16 cellular contexts compared by ENCODE assay signal in the genomic region with DNA sequence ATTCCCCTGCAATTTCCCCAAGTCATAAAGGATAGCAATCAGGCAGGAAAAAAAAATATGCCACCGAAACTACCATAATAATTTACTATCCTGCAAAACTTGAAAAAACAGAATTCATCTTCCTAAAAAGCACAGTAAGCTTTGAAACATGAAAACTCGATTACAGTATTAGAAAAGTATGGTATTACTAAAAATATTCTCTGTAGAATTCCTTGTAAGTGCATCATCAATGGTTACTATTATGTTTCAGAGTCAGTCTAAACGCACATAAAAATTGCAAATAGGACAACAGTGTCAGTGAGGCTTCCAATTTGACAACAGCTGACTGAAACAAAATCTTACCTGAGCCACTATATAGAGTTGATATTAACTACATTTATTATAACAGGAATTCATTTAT. TPM values are rescaled to one million over a fixed set of nuclear protein-coding genes. Genes with fewer than 3 reads are reported as not detected.
DNase-seq lines count a peak whose midpoint lies in the region; ATAC-seq, FAIRE-seq and TF ChIP-seq lines count a peak whose summit lies in the region.
"Had no signal": no experiment of that assay in that cellular context is flagged by ENCODE, and none has a peak within 500 bp of the region (broad histone marks: within the 10 kb centered on the region; RNA-seq: fewer than 3 reads in every experiment).

No MANE protein-coding gene starts in this region.

- no peak for TF ChIP-seq POLR2A in GM12892 (IDR thresholded peaks at IDR 0.05; ENCODE audit: low read depth, low read length)

- peaks cover 16% of the 10 kb centered on the region for H3K4me1 ChIP-seq in adipocyte (ENCODE audit: control insufficient read depth, insufficient read depth, low read length)
- no peaks in the 10 kb centered on the region for H3K4me1 ChIP-seq in BE2C

- no peaks in the 10 kb centered on the region for H3K27me3 Mint-ChIP-seq in activated T-cell treated with anti-CD3 and anti-CD28 coated beads, Interleukin-2, amount 50 U/mL, for 24 hours
- H3K27me3 Mint-ChIP-seq in activated T-cell treated with anti-CD3 and anti-CD28 coated beads, Interleukin-2, amount 50 U/mL, for 4 hours (ENCODE audit: low read depth) = no peaks in the 10 kb centered on the region
- peaks cover 1 to 7% (median 2%) of the 10 kb centered on the region in 3 donors for H3K27me3 Mint-ChIP-seq in immature natural killer cell (ENCODE audit: low read depth in 3 of 3)
- no peaks in the 10 kb centered on the region for H3K27me3 Mint-ChIP-seq in stimulated activated naive B cell treated with anti-CD40 and anti-IgM and Interleukin-4, amounts not matched to agents 10 μg/mL and 1 μg/mL and 100 μg/mL, for 72 hours
- H3K27me3 Mint-ChIP-seq: stimulated activated naive CD8-positive, alpha-beta T cell treated with anti-CD3 and anti-CD28 coated beads, Interleukin-15, Interleukin-2, amounts not matched to agents 100 ng/mL and 50 ng/mL, for 24 hours had no signal

- H3K36me3 Mint-ChIP-seq in activated T-cell treated with anti-CD3 and anti-CD28 coated beads, Interleukin-2, amount 50 U/mL, for 24 hours (ENCODE audit: low read depth) = peaks cover 54% of the 10 kb centered on the region
- H3K36me3 Mint-ChIP-seq in activated T-cell treated with anti-CD3 and anti-CD28 coated beads, Interleukin-2, amount 50 U/mL, for 4 hours (ENCODE audit: insufficient read depth) = peaks cover 9% of the 10 kb centered on the region
- no peaks in the 10 kb centered on the region for H3K36me3 Mint-ChIP-seq in immature natural killer cell
- H3K36me3 Mint-ChIP-seq in stimulated activated naive B cell treated with anti-CD40 and anti-IgM and Interleukin-4, amounts not matched to agents 10 μg/mL and 1 μg/mL and 100 μg/mL, for 72 hours = peaks cover 26 to 67% of the 10 kb centered on the region in 2 donors

- peaks cover 15% of the 10 kb centered on the region for H3K9me3 Mint-ChIP-seq in activated T-cell treated with anti-CD3 and anti-CD28 coated beads, Interleukin-2, amount 50 U/mL, for 24 hours
- H3K9me3 Mint-ChIP-seq in activated T-cell treated with anti-CD3 and anti-CD28 coated beads, Interleukin-2, amount 50 U/mL, for 4 hours = peaks cover 4% of the 10 kb centered on the region
- no peaks in the 10 kb centered on the region for H3K9me3 Mint-ChIP-seq in immature natural killer cell
- H3K9me3 Mint-ChIP-seq in stimulated activated naive B cell treated with anti-CD40 and anti-IgM and Interleukin-4, amounts not matched to agents 10 μg/mL and 1 μg/mL and 100 μg/mL, for 72 hours = no peaks in the 10 kb centered on the region

- no peak overlapping the region for H3K4me3 Mint-ChIP-seq in activated T-cell treated with anti-CD3 and anti-CD28 coated beads, Interleukin-2, amount 50 U/mL, for 24 hours
- no peak overlapping the region for H3K4me3 Mint-ChIP-seq in activated T-cell treated with anti-CD3 and anti-CD28 coated beads, Interleukin-2, amount 50 U/mL, for 4 hours
- H3K4me3 Mint-ChIP-seq in immature natural killer cell = peak overlapping the region; percentile 65 to 83 (median 71)
- peak overlapping the region; percentile 7 to 31 for H3K4me3 Mint-ChIP-seq in stimulated activated naive B cell treated with anti-CD40 and anti-IgM and Interleukin-4, amounts not matched to agents 10 μg/mL and 1 μg/mL and 100 μg/mL, for 72 hours
- H3K4me3 Mint-ChIP-seq: stimulated activated naive CD8-positive, alpha-beta T cell treated with anti-CD3 and anti-CD28 coated beads, Interleukin-15, Interleukin-2, amounts not matched to agents 100 ng/mL and 50 ng/mL, for 24 hours had no signal

- H3K4me3 ChIP-seq in adipocyte (ENCODE audit: low read length) (no peak overlapping the region), BE2C (ENCODE audit: low read depth, low read length) (no peak overlapping the region)
- H3K4me3 ChIP-seq: body of pancreas, mucosa of descending colon, spleen had no signal

- peak overlapping the region; percentile 38 for H3K27ac Mint-ChIP-seq in activated T-cell treated with anti-CD3 and anti-CD28 coated beads, Interleukin-2, amount 50 U/mL, for 24 hours
- peak overlapping the region in 5 of 6 donors; percentile 48 to 80 (median 63) for H3K27ac Mint-ChIP-seq in immature natural killer cell
- peak overlapping the region; percentile 90 for H3K27ac Mint-ChIP-seq in stimulated activated naive B cell treated with anti-CD40 and anti-IgM and Interleukin-4, amounts not matched to agents 10 μg/mL and 1 μg/mL and 100 μg/mL, for 72 hours
- H3K27ac Mint-ChIP-seq: stimulated activated naive CD8-positive, alpha-beta T cell treated with anti-CD3 and anti-CD28 coated beads, Interleukin-15, Interleukin-2, amounts not matched to agents 100 ng/mL and 50 ng/mL, for 24 hours had no signal

- TF ChIP-seq CTCF in BE2C (IDR thresholded peaks at IDR 0.05; ENCODE audit: low read depth, low read length) = no peak

- H3K9me3 ChIP-seq in adipocyte (ENCODE audit: control insufficient read depth, low read length) = no peaks in the 10 kb centered on the region
- H3K9me3 ChIP-seq in BE2C = no peaks in the 10 kb centered on the region
- H3K9me3 ChIP-seq: body of pancreas, mucosa of descending colon had no signal

- ATAC-seq in activated T-cell treated with anti-CD3 and anti-CD28 coated beads, Interleukin-2, amount 50 U/mL, for 4 hours = no peak
- no peak for ATAC-seq in stimulated activated naive B cell treated with anti-CD40 and anti-IgM and Interleukin-4, amounts not matched to agents 10 μg/mL and 1 μg/mL and 100 μg/mL, for 72 hours (replicated peaks)
- ATAC-seq: body of pancreas, mucosa of descending colon had no signal

- no peak for DNase-seq in activated T-cell treated with anti-CD3 and anti-CD28 coated beads, Interleukin-2, amount 50 U/mL, for 24 hours
- DNase-seq in activated T-cell treated with anti-CD3 and anti-CD28 coated beads, Interleukin-2, amount 50 U/mL, for 4 hours = no peak
- DNase-seq in adipocyte (ENCODE audit: low read depth) (peak; percentile 54), immature natural killer cell (no peak), GM12892 (ENCODE audit: insufficient read length) (no peak), BE2C (no peak), mesenteric fat pad (ENCODE audit: low spot score) (no peak)
- DNase-seq in stimulated activated naive B cell treated with anti-CD40 and anti-IgM and Interleukin-4, amounts not matched to agents 10 μg/mL and 1 μg/mL and 100 μg/mL, for 72 hours = no peak
- DNase-seq: body of pancreas, hippocampal formation, left cardiac atrium, mucosa of descending colon, NCI-H748 treated with DMSO at 0.1 percent for 48 hours, spleen, SW 1271 had no signal

- FAIRE-seq in GM12892 (lab: Jason Lieb, UNC) = no peak

- no peak overlapping the region for H3K9ac ChIP-seq in adipocyte (ENCODE audit: low read length)

- H3K36me3 ChIP-seq in adipocyte (ENCODE audit: control insufficient read depth, insufficient read depth, low read length, severe bottlenecking) (no peaks in the 10 kb centered on the region), BE2C (no peaks in the 10 kb centered on the region)
- H3K36me3 ChIP-seq: spleen had no signal

- no peaks in the 10 kb centered on the region for H3K27me3 ChIP-seq in adipocyte (replicated peaks; ENCODE audit: control insufficient read depth, insufficient read depth, low read length)
- no peaks in the 10 kb centered on the region for H3K27me3 ChIP-seq in BE2C
- H3K27me3 ChIP-seq: body of pancreas, spleen had no signal

- peaks cover 66% of the 10 kb centered on the region for H3K4me1 Mint-ChIP-seq in activated T-cell treated with anti-CD3 and anti-CD28 coated beads, Interleukin-2, amount 50 U/mL, for 24 hours (ENCODE audit: low read depth)
- peaks cover 58% of the 10 kb centered on the region for H3K4me1 Mint-ChIP-seq in activated T-cell treated with anti-CD3 and anti-CD28 coated beads, Interleukin-2, amount 50 U/mL, for 4 hours (ENCODE audit: low read depth)
- H3K4me1 Mint-ChIP-seq in immature natural killer cell = peaks cover 72 to 89% of the 10 kb centered on the region in 2 donors
- H3K4me1 Mint-ChIP-seq in stimulated activated naive B cell treated with anti-CD40 and anti-IgM and Interleukin-4, amounts not matched to agents 10 μg/mL and 1 μg/mL and 100 μg/mL, for 72 hours = peaks cover 34 to 52% of the 10 kb centered on the region in 2 donors

RNA-seq across cellular contexts. Expression of gene FOXN3, which starts 44.9 kb away (rescaled TPM):
- total RNA-seq in activated T-cell treated with anti-CD3 and anti-CD28 coated beads, Interleukin-2, amount 50 U/mL, for 4 hours = 10 to 100 TPM; 67.0 to 83.1 (median 69.5) TPM
- polyA plus RNA-seq in immature natural killer cell = 100 to 1,000 TPM in 2 of 3 donors, 10 to 100 TPM in 1; 88.6 to 150 (median 102) TPM
- 29.8 TPM for polyA plus RNA-seq in GM12892 (2012; ENCODE audit: missing spikeins)
- 21.9 TPM for polyA plus RNA-seq in BE2C (2012; ENCODE audit: insufficient read depth, insufficient read length, low read depth)
- 136 TPM for total RNA-seq in mesenteric fat pad

Comparison
In these comparisons a context has a peak if more than half of its experiments do, and no peak if none do; other contexts are left out.
1. H3K27ac Mint-ChIP-seq: peak in every context shown above with its lines; median percentile 90 in stimulated activated naive B cell treated with anti-CD40 and anti-IgM and Interleukin-4, amounts not matched to agents 10 μg/mL and 1 μg/mL and 100 μg/mL, for 72 hours; 63 in immature natural killer cell; 38 in activated T-cell treated with anti-CD3 and anti-CD28 coated beads, Interleukin-2, amount 50 U/mL, for 24 hours.
2. H3K4me3 Mint-ChIP-seq: peak in immature natural killer cell (5 of 5) and stimulated activated naive B cell treated with anti-CD40 and anti-IgM and Interleukin-4, amounts not matched to agents 10 μg/mL and 1 μg/mL and 100 μg/mL, for 72 hours (2 of 2); none in activated T-cell treated with anti-CD3 and anti-CD28 coated beads, Interleukin-2, amount 50 U/mL, for 24 hours (single experiment) and activated T-cell treated with anti-CD3 and anti-CD28 coated beads, Interleukin-2, amount 50 U/mL, for 4 hours (single experiment).